25 cellular contexts compared by ENCODE assay signal in genomic region chr2:99876956-99877355, GRCh38.
DNase-seq lines count a peak whose midpoint lies in the region; ATAC-seq and TF ChIP-seq lines count a peak whose summit lies in the region.
"Had no signal": no experiment of that assay in that cellular context is flagged by ENCODE, and none has a peak within 500 bp of the region (broad histone marks: within the 10 kb centered on the region; RNA-seq: fewer than 3 reads in every experiment).

No MANE protein-coding gene starts in this region.

- H2BK5ac ChIP-seq in IMR-90 (ENCODE audit: low read depth, low read length, poor library complexity, severe bottlenecking) = peak overlapping the region; percentile 97
- no peak overlapping the region for H2BK5ac ChIP-seq in mesendoderm (ENCODE audit: low read length)
- no peak overlapping the region for H2BK5ac ChIP-seq in neuronal stem cell (ENCODE audit: low read length)

- H3K4me2 ChIP-seq in IMR-90 (ENCODE audit: low read depth, low read length) (no peak overlapping the region), mesendoderm (ENCODE audit: low read length) (no peak overlapping the region), neuronal stem cell (ENCODE audit: insufficient read depth, low read length, poor library complexity, severe bottlenecking) (no peak overlapping the region)
- H3K4me2 ChIP-seq: GM23338 had no signal

- dilution Hi-C loops in IMR-90 (cut with HindIII; ENCODE audit: low sequenced_read_pairs, unreplicated experiment) = no loop called here

- no peaks in the 10 kb centered on the region for H3K27me3 Mint-ChIP-seq in brain

- H3K9me3 ChIP-seq in IMR-90 (ENCODE audit: control insufficient read depth, insufficient read depth, low read length) = no peaks in the 10 kb centered on the region
- H3K9me3 ChIP-seq in neuronal stem cell (replicated peaks in 1 of 2; ENCODE audit: control insufficient read depth in 2 of 2, insufficient read depth in 1 of 2, low read depth in 1 of 2, low read length in 2 of 2) = no peaks in the 10 kb centered on the region
- H3K9me3 ChIP-seq: MG63 had no signal

- H2AK9ac ChIP-seq in IMR-90 (replicated peaks; ENCODE audit: low read depth, low read length, poor library complexity) = no peak overlapping the region

- peak overlapping the region in 3 of 5 experiments; percentile 6 to 63 (median 49) for H3K27ac Mint-ChIP-seq in brain
- H3K27ac Mint-ChIP-seq: GM23338, H9 had no signal

- ATAC-seq in IMR-90 (ENCODE audit: low read depth) (no peak), HG02870 (IDR thresholded peaks at IDR 0.05; ENCODE audit: unreplicated experiment) (no peak)
- ATAC-seq: GM23338, Panc1 had no signal

- peak overlapping the region; percentile 82 to 94 for H4K8ac ChIP-seq in IMR-90 (ENCODE audit: low read depth in 2 of 2, low read length in 2 of 2)
- H4K8ac ChIP-seq in mesendoderm (ENCODE audit: low read depth, low read length) = no peak overlapping the region
- no peak overlapping the region for H4K8ac ChIP-seq in neuronal stem cell (ENCODE audit: low read depth, low read length)

- H3K4me3 Mint-ChIP-seq in brain = no peak overlapping the region
- H3K4me3 Mint-ChIP-seq: GM23338, H9 had no signal

- peaks cover 70% of the 10 kb centered on the region for H3K4me1 Mint-ChIP-seq in brain

- no peaks in the 10 kb centered on the region for H3K79me2 ChIP-seq in mesendoderm (ENCODE audit: control insufficient read depth, insufficient read depth, low read length)

- H4K5ac ChIP-seq in IMR-90 (ENCODE audit: low read depth, low read length) = peak overlapping the region; percentile 69
- H4K5ac ChIP-seq in mesendoderm (ENCODE audit: low read length) = no peak overlapping the region

- WGBS in IMR-90 (ENCODE audit: extremely low coverage in 2 of 2, insufficient read length in 1 of 2), 2 experiments = no CpG with 5 or more reads among the region's 3 CpGs
- WGBS in mesendoderm (ENCODE audit: extremely low coverage, insufficient coverage, low lambda C conversion rate) = no CpG with 5 or more reads among the region's 3 CpGs
- no CpG with 5 or more reads among the region's 3 CpGs for WGBS in neuronal stem cell (ENCODE audit: extremely low coverage in 2 of 2, insufficient read length in 2 of 2, insufficient replicate concordance in 1 of 2), 2 donors

- H3K79me1 ChIP-seq in IMR-90 (ENCODE audit: low read depth in 1 of 2, low read length in 2 of 2) (peaks cover 24 to 39% of the 10 kb centered on the region in 2 experiments), mesendoderm (ENCODE audit: low read length) (no peaks in the 10 kb centered on the region), neuronal stem cell (ENCODE audit: low read depth, low read length) (no peaks in the 10 kb centered on the region)

- H2AK5ac ChIP-seq in IMR-90 (ENCODE audit: low read depth, low read length) = peak overlapping the region; percentile 98
- H2AK5ac ChIP-seq in mesendoderm (ENCODE audit: low read length) = no peak overlapping the region
- H2AK5ac ChIP-seq in neuronal stem cell (ENCODE audit: low read depth, low read length) = no peak overlapping the region

- H3K18ac ChIP-seq in IMR-90 (ENCODE audit: low read depth, low read length) = peak overlapping the region; percentile 92
- H3K18ac ChIP-seq in mesendoderm (ENCODE audit: low read length) = no peak overlapping the region
- no peak overlapping the region for H3K18ac ChIP-seq in neuronal stem cell (ENCODE audit: low read length)

- H3K27me3 ChIP-seq in IMR-90 (ENCODE audit: control insufficient read depth, insufficient read depth, low read length) (no peaks in the 10 kb centered on the region), mesendoderm (ENCODE audit: insufficient read depth, low read length, poor library complexity) (no peaks in the 10 kb centered on the region), neuronal stem cell (ENCODE audit: control insufficient read depth in 3 of 3, insufficient read depth in 3 of 3, low read depth in 1 of 3, low read length in 3 of 3) (no peaks in the 10 kb centered on the region)
- H3K27me3 ChIP-seq: MG63 had no signal

- no peak for TF ChIP-seq RAD21 in IMR-90 (IDR thresholded peaks at IDR 0.05; ENCODE audit: low read length)

- H2BK120ac ChIP-seq in IMR-90 (ENCODE audit: low read depth, low read length) (peak overlapping the region; percentile 93), mesendoderm (ENCODE audit: low read depth, low read length) (no peak overlapping the region), neuronal stem cell (ENCODE audit: low read depth, low read length) (no peak overlapping the region)

- BruUV-seq in IMR-90 (replicated peaks; lab: Mats Ljungman, UMichigan) = no TSS peak

- CTCF ChIA-PET in IMR-90 (lab: Yijun Ruan, JAX) = no interaction called here

- H2BK12ac ChIP-seq in neuronal stem cell (ENCODE audit: low read length) = no peak overlapping the region

- H3K36me3 ChIP-seq in IMR-90 (ENCODE audit: control insufficient read depth, insufficient read depth, low read length) = no peaks in the 10 kb centered on the region
- H3K36me3 ChIP-seq in mesendoderm (ENCODE audit: control insufficient read depth, insufficient read depth, low read length) = no peaks in the 10 kb centered on the region
- no peaks in the 10 kb centered on the region for H3K36me3 ChIP-seq in neuronal stem cell (replicated peaks in 1 of 2; ENCODE audit: control insufficient read depth in 2 of 2, insufficient read depth in 2 of 2, low read length in 2 of 2)
- H3K36me3 ChIP-seq: MG63 had no signal

- peak overlapping the region; percentile 77 for H4K91ac ChIP-seq in IMR-90 (ENCODE audit: insufficient read depth, low read depth, low read length)
- H4K91ac ChIP-seq in neuronal stem cell (ENCODE audit: low read depth, low read length, poor library complexity) = no peak overlapping the region

- POLR2A ChIA-PET in IMR-90 (lab: Charles Lee; ENCODE audit: unreplicated experiment) = no interaction called here

- no peaks in the 10 kb centered on the region for H4K20me1 ChIP-seq in IMR-90 (ENCODE audit: insufficient read depth, low read length)

- H3K4me3 ChIP-seq in IMR-90 (ENCODE audit: insufficient read depth, low read depth, low read length) = no peak overlapping the region
- H3K4me3 ChIP-seq in mesendoderm (ENCODE audit: low read length) = no peak overlapping the region
- H3K4me3 ChIP-seq in neuronal stem cell (ENCODE audit: low read length in 2 of 2) = no peak overlapping the region
- H3K4me3 ChIP-seq: GM23338, MG63, SK-N-MC had no signal

- H3K9me1 ChIP-seq in IMR-90 (ENCODE audit: insufficient read depth, low read length) = peaks cover 15% of the 10 kb centered on the region

- TF ChIP-seq CTCF in IMR-90 (conservative IDR thresholded peaks at IDR 0.05; ENCODE audit: low read depth, low read length) = no peak
- no peak for TF ChIP-seq CTCF in brain (conservative IDR thresholded peaks at IDR 0.05)

- H2BK15ac ChIP-seq in IMR-90 (ENCODE audit: low read depth, low read length) (peak overlapping the region; percentile 43), mesendoderm (replicated peaks; ENCODE audit: low read depth) (no peak overlapping the region), neuronal stem cell (ENCODE audit: low read length) (no peak overlapping the region)

- H3K4me1 ChIP-seq in IMR-90 (ENCODE audit: control insufficient read depth, insufficient read depth, low read length) (peaks cover 19% of the 10 kb centered on the region), mesendoderm (ENCODE audit: control insufficient read depth, low read depth, low read length) (no peaks in the 10 kb centered on the region), neuronal stem cell (ENCODE audit: control insufficient read depth in 2 of 2, insufficient read depth in 1 of 2, low read depth in 1 of 2, low read length in 2 of 2) (peaks cover 9 to 34% of the 10 kb centered on the region in 2 donors)

- H3K9ac ChIP-seq in IMR-90 (ENCODE audit: low read depth, low read length) (no peak overlapping the region), mesendoderm (ENCODE audit: low read length) (no peak overlapping the region), neuronal stem cell (ENCODE audit: low read depth, low read length, poor library complexity) (no peak overlapping the region)

- H3K27ac ChIP-seq in IMR-90 (ENCODE audit: insufficient read depth, low read length) (peak overlapping the region; percentile 89), mesendoderm (ENCODE audit: low read depth, low read length) (no peak overlapping the region), neuronal stem cell (replicated peaks; ENCODE audit: low read length) (no peak overlapping the region)
- H3K27ac ChIP-seq: SK-N-MC had no signal

- H3K56ac ChIP-seq in IMR-90 (ENCODE audit: extremely low read depth, insufficient read depth, low read length) (peak overlapping the region; percentile 5; the same call in 1 of the 2 replicates), mesendoderm (ENCODE audit: low read length) (no peak overlapping the region)

- peak overlapping the region; percentile 95; the same call in 1 of the 2 replicates for H3K23ac ChIP-seq in IMR-90 (ENCODE audit: low read depth, low read length)
- H3K23ac ChIP-seq in mesendoderm (ENCODE audit: low read length) = no peak overlapping the region
- H3K23ac ChIP-seq in neuronal stem cell (ENCODE audit: low read depth, low read length, poor library complexity) = no peak overlapping the region

- H3K14ac ChIP-seq in IMR-90 (replicated peaks; ENCODE audit: low read depth, low read length) = peak overlapping the region; percentile 93
- H3K14ac ChIP-seq in neuronal stem cell (ENCODE audit: low read length) = no peak overlapping the region

- no peaks in the 10 kb centered on the region for H3K36me3 Mint-ChIP-seq in brain

- intact Hi-C loops in IMR-90 (cut with micrococcal nuclease) = no loop called here
- intact Hi-C loops in posterior cingulate gyrus (cut with DNase I) = no loop called here

- H3K9me3 Mint-ChIP-seq in brain = peaks cover 0 to 2% (median 0%) of the 10 kb centered on the region in 5 experiments
- H3K9me3 Mint-ChIP-seq: GM23338, H9 had no signal

- TF ChIP-seq POLR2A in IMR-90 (IDR thresholded peaks at IDR 0.05; ENCODE audit: low read depth, low read length) = no peak

- H3K4ac ChIP-seq in IMR-90 (ENCODE audit: low read depth, low read length) (peak overlapping the region; percentile 94), mesendoderm (ENCODE audit: low read depth, low read length) (no peak overlapping the region), neuronal stem cell (ENCODE audit: low read length) (no peak overlapping the region)

- no peak overlapping the region for H2AFZ ChIP-seq in IMR-90 (replicated peaks; ENCODE audit: low read length, poor library complexity)
- no peak overlapping the region for H2AFZ ChIP-seq in neuronal stem cell (ENCODE audit: low read length)
- H2AFZ ChIP-seq: GM23338 had no signal

- no peak for DNase-seq in IMR-90
- peak; percentile 70 for DNase-seq in mesendoderm
- no peak for DNase-seq in posterior cingulate gyrus
- no peak for DNase-seq in neuronal stem cell (ENCODE audit: low spot score)
- DNase-seq in iPS-NIHi11 (ENCODE audit: low spot score) = no peak
- DNase-seq: DMS153; DND-41; H9; KBM-7; MG63; NCI-H1105 treated with DMSO at 0.1 percent for 48 hours; NCI-H146; NCI-H1930; NCI-H2107; NCI-H446; NCI-H524 treated with DMSO at 0.1 percent for 48 hours; NCI-H774; NK-92 treated with Interleukin-12 subunit alpha and Interleukin-12 subunit beta, amount 100 ng/mL, for 24 hours; SIG-M5; SW 1271 had no signal

- H2BK20ac ChIP-seq in IMR-90 (ENCODE audit: low read depth, low read length) = peak overlapping the region; percentile 92

- in situ Hi-C loops in IMR-90 (cut with MboI; ENCODE audit: low sequenced_read_pairs) = no loop called here

TF ChIP-seq in IMR-90, 13 proteins besides CTCF, POLR2A, EP300 and RAD21 (continues in another document):
- TF ChIP-seq CHD1 (IDR thresholded peaks at IDR 0.05; ENCODE audit: low read depth, low read length) = no peak
- no peak for TF ChIP-seq FOS (IDR thresholded peaks at IDR 0.05; ENCODE audit: low read depth, low read length)

Comparison
In these comparisons a context has a peak if more than half of its experiments do, and no peak if none do; other contexts are left out.
1. H4K8ac ChIP-seq: peak in IMR-90 (2 of 2); none in mesendoderm (single experiment) and neuronal stem cell (single experiment).